In the genomic region with DNA sequence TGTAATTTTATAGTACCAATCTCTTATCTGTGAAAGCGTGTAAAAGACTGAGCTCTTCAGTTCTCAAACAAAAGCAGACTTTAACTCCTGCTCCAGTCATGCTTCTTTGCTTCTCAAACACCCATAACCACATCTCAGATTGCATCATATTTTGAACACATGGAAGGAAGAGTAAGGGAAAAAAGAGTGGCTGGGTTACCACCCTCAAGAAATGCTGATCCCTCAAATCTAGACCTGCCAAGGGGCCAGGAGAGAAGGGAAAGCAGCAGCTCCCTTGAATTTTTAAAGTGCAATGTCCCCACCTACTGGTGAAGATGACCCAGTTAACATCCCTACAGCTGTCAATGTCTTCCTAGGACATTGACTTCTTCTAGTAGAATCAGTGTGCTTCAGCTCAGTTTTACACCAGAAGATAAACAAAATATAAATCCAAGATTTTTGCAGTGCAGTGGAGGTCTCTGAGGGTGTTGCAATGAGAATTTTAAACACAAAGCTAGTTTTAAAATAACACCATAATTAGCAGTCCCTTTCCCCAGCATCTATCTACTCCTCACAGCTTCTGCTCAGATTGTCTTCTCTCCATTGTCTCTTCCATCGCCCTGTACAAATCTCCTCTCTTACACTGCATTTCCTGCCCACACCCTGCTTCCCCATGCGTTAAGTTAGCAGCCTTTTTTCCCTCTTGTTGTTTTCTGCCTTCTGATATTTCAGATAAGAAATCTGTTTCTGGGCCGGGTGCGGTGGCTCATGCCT, we compare ENCODE assay signal across 9 cellular contexts. TPM values are rescaled to one million over a fixed set of nuclear protein-coding genes. Genes with fewer than 3 reads are reported as not detected.
A peak's percentile ranks its signal among the peaks of the same experiment; 100 is the strongest.
DNase-seq lines count a peak whose midpoint lies in the region; ATAC-seq and TF ChIP-seq lines count a peak whose summit lies in the region.
"Had no signal": no experiment of that assay in that cellular context is flagged by ENCODE, and none has a peak within 500 bp of the region (broad histone marks: within the 10 kb centered on the region; RNA-seq: fewer than 3 reads in every experiment).

No MANE protein-coding gene starts in this region.

- ATAC-seq in WTC11 (peak; percentile 91), HG03175 (IDR thresholded peaks at IDR 0.05; ENCODE audit: unreplicated experiment) (no peak), GM18907 (IDR thresholded peaks at IDR 0.05; ENCODE audit: unreplicated experiment) (no peak)

- H3K36me3 Mint-ChIP-seq in WTC11 (no peaks in the 10 kb centered on the region), neural crest cell (ENCODE audit: low read depth) (no peaks in the 10 kb centered on the region)
- H3K36me3 Mint-ChIP-seq: IgD-negative memory B cell had no signal

- peaks cover 4% of the 10 kb centered on the region; the same call in 1 of the 2 replicates for H3K27me3 Mint-ChIP-seq in WTC11 (ENCODE audit: low read depth)
- H3K27me3 Mint-ChIP-seq in neural crest cell (ENCODE audit: low read depth), result peaks cover 60% of the 10 kb centered on the region

- H3K4me1 Mint-ChIP-seq in WTC11 (no peaks in the 10 kb centered on the region), neural crest cell (no peaks in the 10 kb centered on the region)

- TF ChIP-seq CTCF in GM12865 (IDR thresholded peaks at IDR 0.05; ENCODE audit: insufficient read depth, low read depth, low read length, missing control alignments), result peak; percentile 66
- peak; percentile 58 for TF ChIP-seq CTCF in WTC11 (IDR thresholded peaks at IDR 0.05)
- peak; percentile 72 for TF ChIP-seq CTCF in fibroblast of pulmonary artery (IDR thresholded peaks at IDR 0.05; ENCODE audit: low read length, missing control alignments)
- TF ChIP-seq CTCF in neural crest cell (conservative IDR thresholded peaks at IDR 0.05), result peak; percentile 79

- H3K4me3 Mint-ChIP-seq in WTC11, result no peak overlapping the region
- no peak overlapping the region for H3K4me3 Mint-ChIP-seq in neural crest cell
- H3K4me3 Mint-ChIP-seq: IgD-negative memory B cell had no signal

- POLR2A ChIA-PET in WTC11 (lab: Charles Lee), result no interaction called here

- H3K9me3 Mint-ChIP-seq in WTC11 (peaks cover 13% of the 10 kb centered on the region), neural crest cell (peaks cover 2% of the 10 kb centered on the region)

- DNase-seq in Ammon's horn (ENCODE audit: low spot score), result peak; percentile 73
- peak; percentile 68 for DNase-seq in GM12865 (ENCODE audit: low read depth)
- peak; percentile 35 to 40 for DNase-seq in NCI-H2081 (lab: John Stamatoyannopoulos, UW)
- DNase-seq in WTC11 (ENCODE audit: low spot score), result peak; percentile 42
- DNase-seq in fibroblast of pulmonary artery (ENCODE audit: low read depth), result peak; percentile 70
- DNase-seq in neural crest cell (ENCODE audit: low read depth, low spot score), result peak; percentile 27

- CTCF ChIA-PET in WTC11 (lab: Charles Lee), result interaction anchor here (0.5 to 1.8 kb wide), 24 partner anchors 9 to 541 kb away, joined by 3 to 18 read pairs (median 4); a partner anchor contains a TSS

- H3K27ac Mint-ChIP-seq in WTC11, result no peak overlapping the region
- no peak overlapping the region for H3K27ac Mint-ChIP-seq in neural crest cell (ENCODE audit: unreplicated experiment)
- H3K27ac Mint-ChIP-seq: IgD-negative memory B cell had no signal

- H3K4me3 ChIP-seq in GM12865 (ENCODE audit: low read depth, low read length), result no peak overlapping the region
- no peak overlapping the region for H3K4me3 ChIP-seq in fibroblast of pulmonary artery (replicated peaks; ENCODE audit: low read depth, low read length)

TF ChIP-seq in WTC11, 78 proteins besides CTCF, POLR2A, EP300 and RAD21:
- TF ChIP-seq NR2C2 (CRISPR knock-in tag; IDR thresholded peaks at IDR 0.05), result no peak
- TF ChIP-seq, protein P1, sequence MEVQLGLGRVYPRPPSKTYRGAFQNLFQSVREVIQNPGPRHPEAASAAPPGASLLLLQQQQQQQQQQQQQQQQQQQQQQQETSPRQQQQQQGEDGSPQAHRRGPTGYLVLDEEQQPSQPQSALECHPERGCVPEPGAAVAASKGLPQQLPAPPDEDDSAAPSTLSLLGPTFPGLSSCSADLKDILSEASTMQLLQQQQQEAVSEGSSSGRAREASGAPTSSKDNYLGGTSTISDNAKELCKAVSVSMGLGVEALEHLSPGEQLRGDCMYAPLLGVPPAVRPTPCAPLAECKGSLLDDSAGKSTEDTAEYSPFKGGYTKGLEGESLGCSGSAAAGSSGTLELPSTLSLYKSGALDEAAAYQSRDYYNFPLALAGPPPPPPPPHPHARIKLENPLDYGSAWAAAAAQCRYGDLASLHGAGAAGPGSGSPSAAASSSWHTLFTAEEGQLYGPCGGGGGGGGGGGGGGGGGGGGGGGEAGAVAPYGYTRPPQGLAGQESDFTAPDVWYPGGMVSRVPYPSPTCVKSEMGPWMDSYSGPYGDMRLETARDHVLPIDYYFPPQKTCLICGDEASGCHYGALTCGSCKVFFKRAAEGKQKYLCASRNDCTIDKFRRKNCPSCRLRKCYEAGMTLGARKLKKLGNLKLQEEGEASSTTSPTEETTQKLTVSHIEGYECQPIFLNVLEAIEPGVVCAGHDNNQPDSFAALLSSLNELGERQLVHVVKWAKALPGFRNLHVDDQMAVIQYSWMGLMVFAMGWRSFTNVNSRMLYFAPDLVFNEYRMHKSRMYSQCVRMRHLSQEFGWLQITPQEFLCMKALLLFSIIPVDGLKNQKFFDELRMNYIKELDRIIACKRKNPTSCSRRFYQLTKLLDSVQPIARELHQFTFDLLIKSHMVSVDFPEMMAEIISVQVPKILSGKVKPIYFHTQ (CRISPR knock-in tag; IDR thresholded peaks at IDR 0.05), result no peak
- TF ChIP-seq, protein P2, sequence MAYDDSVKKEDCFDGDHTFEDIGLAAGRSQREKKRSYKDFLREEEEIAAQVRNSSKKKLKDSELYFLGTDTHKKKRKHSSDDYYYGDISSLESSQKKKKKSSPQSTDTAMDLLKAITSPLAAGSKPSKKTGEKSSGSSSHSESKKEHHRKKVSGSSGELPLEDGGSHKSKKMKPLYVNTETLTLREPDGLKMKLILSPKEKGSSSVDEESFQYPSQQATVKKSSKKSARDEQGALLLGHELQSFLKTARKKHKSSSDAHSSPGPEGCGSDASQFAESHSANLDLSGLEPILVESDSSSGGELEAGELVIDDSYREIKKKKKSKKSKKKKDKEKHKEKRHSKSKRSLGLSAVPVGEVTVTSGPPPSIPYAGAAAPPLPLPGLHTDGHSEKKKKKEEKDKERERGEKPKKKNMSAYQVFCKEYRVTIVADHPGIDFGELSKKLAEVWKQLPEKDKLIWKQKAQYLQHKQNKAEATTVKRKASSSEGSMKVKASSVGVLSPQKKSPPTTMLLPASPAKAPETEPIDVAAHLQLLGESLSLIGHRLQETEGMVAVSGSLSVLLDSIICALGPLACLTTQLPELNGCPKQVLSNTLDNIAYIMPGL (CRISPR knock-in tag; IDR thresholded peaks at IDR 0.05), result no peak
- TF ChIP-seq ZNF232 (CRISPR knock-in tag; IDR thresholded peaks at IDR 0.05), result no peak
- no peak for TF ChIP-seq NFE2L1 (CRISPR knock-in tag; IDR thresholded peaks at IDR 0.05)
- TF ChIP-seq, protein P3, sequence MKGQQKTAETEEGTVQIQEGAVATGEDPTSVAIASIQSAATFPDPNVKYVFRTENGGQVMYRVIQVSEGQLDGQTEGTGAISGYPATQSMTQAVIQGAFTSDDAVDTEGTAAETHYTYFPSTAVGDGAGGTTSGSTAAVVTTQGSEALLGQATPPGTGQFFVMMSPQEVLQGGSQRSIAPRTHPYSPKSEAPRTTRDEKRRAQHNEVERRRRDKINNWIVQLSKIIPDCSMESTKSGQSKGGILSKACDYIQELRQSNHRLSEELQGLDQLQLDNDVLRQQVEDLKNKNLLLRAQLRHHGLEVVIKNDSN (CRISPR knock-in tag; IDR thresholded peaks at IDR 0.05), result no peak
- no peak for TF ChIP-seq NR3C1 (CRISPR knock-in tag; conservative IDR thresholded peaks at IDR 0.05; ENCODE audit: low read depth)
- TF ChIP-seq EMX1 (CRISPR knock-in tag; IDR thresholded peaks at IDR 0.05), result no peak

RNA-seq across cellular contexts. Expression of a gene that starts 22.6 kb away (rescaled TPM):
- total RNA-seq in WTC11 (2021), result 0.39 to 0.76 TPM (median 0.42 TPM) in 3 replicates
- total RNA-seq in neural crest cell, result not detected in 2 replicates

RNA-seq across cellular contexts. Expression of a gene that starts 30.8 kb away (rescaled TPM):
- 0.15 to 0.55 TPM (median 0.46 TPM) in 3 replicates for total RNA-seq in WTC11 (2021)
- 0.28 TPM in 1 of 2 replicates, not detected in the other for total RNA-seq in neural crest cell

RNA-seq across cellular contexts. Expression of a gene that starts 44.8 kb away (rescaled TPM):
- total RNA-seq in WTC11 (2021) (not detected in 3 replicates), neural crest cell (not detected in 2 replicates)

RNA-seq across cellular contexts. Expression of a gene that starts 52.6 kb away (rescaled TPM):
- total RNA-seq in WTC11 (2021) (14.7 to 23.0 TPM (median 16.5 TPM) in 3 replicates), neural crest cell (18.0 and 18.2 TPM in 2 replicates)

RNA-seq across cellular contexts. Expression of a gene that starts 57.9 kb away (rescaled TPM):
- total RNA-seq in WTC11 (2021), result 13.8 to 22.0 TPM (median 19.4 TPM) in 3 replicates
- total RNA-seq in neural crest cell, result 1.1 and 1.7 TPM in 2 replicates
